In genomic region chr4:99885687-99886086, GRCh38 we compare ENCODE assay signal across 16 cellular contexts. TPM values are rescaled to one million over a fixed set of nuclear protein-coding genes. Genes with fewer than 3 reads are reported as not detected.
DNase-seq lines count a peak whose midpoint lies in the region; ATAC-seq, FAIRE-seq and TF ChIP-seq lines count a peak whose summit lies in the region.
"Had no signal": no experiment of that assay in that cellular context is flagged by ENCODE, and none has a peak within 500 bp of the region (broad histone marks: within the 10 kb centered on the region; RNA-seq: fewer than 3 reads in every experiment).

No MANE protein-coding gene starts in this region.

- intact Hi-C loops in IMR-90 (cut with micrococcal nuclease) (loop anchor here (1.0 to 5.0 kb wide), 2 partner anchors 73 to 324 kb away; no protein-coding TSS in a partner anchor), K562 (cut with micrococcal nuclease) (loop anchor here (1.0 to 5.0 kb wide), 4 partner anchors 64 to 325 kb away; no protein-coding TSS in a partner anchor), posterior vena cava (cut with DNase I) (no loop called here)

- no peak for TF ChIP-seq POLR2A in IMR-90 (IDR thresholded peaks at IDR 0.05; ENCODE audit: low read depth, low read length)
- TF ChIP-seq POLR2A in K562 (conservative IDR thresholded peaks at IDR 0.05), result no peak

- FAIRE-seq in K562 (lab: Jason Lieb, UNC), result no peak
- peak; percentile 24 for FAIRE-seq in islet of Langerhans (lab: Jason Lieb, UNC)
- FAIRE-seq: GM12891 had no signal

- H3K4ac ChIP-seq in IMR-90 (ENCODE audit: low read depth, low read length), result no peak overlapping the region

- no peak overlapping the region for H3K23ac ChIP-seq in IMR-90 (ENCODE audit: low read depth, low read length)

- no peak overlapping the region for H2AK9ac ChIP-seq in IMR-90 (replicated peaks; ENCODE audit: low read depth, low read length, poor library complexity)

- H3K4me2 ChIP-seq in IMR-90 (ENCODE audit: low read depth, low read length) (no peak overlapping the region), K562 (ENCODE audit: insufficient read depth, low read length) (no peak overlapping the region)

- H4K8ac ChIP-seq in IMR-90 (ENCODE audit: low read depth in 2 of 2, low read length in 2 of 2), result no peak overlapping the region

- no peak overlapping the region for H2BK120ac ChIP-seq in IMR-90 (ENCODE audit: low read depth, low read length)

- TF ChIP-seq RAD21 in IMR-90 (IDR thresholded peaks at IDR 0.05; ENCODE audit: low read length), result no peak
- no peak for TF ChIP-seq RAD21 in K562 (CRISPR knock-in tag; conservative IDR thresholded peaks at IDR 0.05 in 1 of 2, IDR thresholded peaks at IDR 0.05 in 1 of 2)

- H3K27me3 ChIP-seq in IMR-90 (ENCODE audit: control insufficient read depth, insufficient read depth, low read length), result no peaks in the 10 kb centered on the region
- no peaks in the 10 kb centered on the region for H3K27me3 ChIP-seq in K562 (ENCODE audit: control insufficient read depth in 2 of 2, insufficient read depth in 2 of 2, low read length in 2 of 2)
- H3K27me3 ChIP-seq: BE2C, Peyer's patch had no signal

- H3K14ac ChIP-seq in IMR-90 (replicated peaks; ENCODE audit: low read depth, low read length), result no peak overlapping the region

- H3K79me2 ChIP-seq in K562 (ENCODE audit: control insufficient read depth, insufficient read depth, low read length), result peaks cover 14% of the 10 kb centered on the region; the same call in 2 of the 3 replicates

- BruUV-seq in IMR-90 (replicated peaks; lab: Mats Ljungman, UMichigan) (no TSS peak), K562 (replicated peaks; lab: Mats Ljungman, UMichigan) (no TSS peak)

- H3K9ac ChIP-seq in IMR-90 (ENCODE audit: low read depth, low read length) (no peak overlapping the region), K562 (ENCODE audit: insufficient read depth in 1 of 2, low read depth in 2 of 2, low read length in 2 of 2) (no peak overlapping the region)

- H3K18ac ChIP-seq in IMR-90 (ENCODE audit: low read depth, low read length), result no peak overlapping the region

- H3K27ac ChIP-seq in IMR-90 (ENCODE audit: insufficient read depth, low read length), result no peak overlapping the region
- H3K27ac ChIP-seq in K562 (ENCODE audit: extremely low read depth, low read depth, low read length), result no peak overlapping the region
- H3K27ac ChIP-seq: Peyer's patch, SK-N-MC had no signal

- H2BK5ac ChIP-seq in IMR-90 (ENCODE audit: low read depth, low read length, poor library complexity, severe bottlenecking), result no peak overlapping the region

- POLR2A ChIA-PET in IMR-90 (lab: Charles Lee; ENCODE audit: unreplicated experiment), result no interaction called here
- POLR2A ChIA-PET in K562 (lab: Yijun Ruan, JAX), result interaction anchor here (1.3 kb wide), 1 partner anchor 10 kb away, joined by 6 read pairs; no protein-coding TSS in a partner anchor

- H3K79me1 ChIP-seq in IMR-90 (ENCODE audit: low read depth in 1 of 2, low read length in 2 of 2), result peaks cover 0 to 19% of the 10 kb centered on the region in 2 experiments; a peak in 3 of 4 replicates

- in situ Hi-C loops in IMR-90 (cut with MboI; ENCODE audit: low sequenced_read_pairs) (loop anchor here (10.0 kb wide), 1 partner anchor 321 kb away; the partner anchor contains the start of gene TRMT10A), K562 (cut with MboI) (no loop called here), GM13977 (cut with MboI; ENCODE audit: low pct_unique_long_range_greater_than_20kb, low sequenced_read_pairs, unreplicated experiment) (loop anchor here (10.0 kb wide), 1 partner anchor 71 kb away; the partner anchor contains the start of gene DAPP1)

- DNase-seq in IMR-90 (no peak), K562 (ENCODE audit: extremely low read depth in 1 of 4, low spot score in 3 of 4) (no peak), posterior vena cava (ENCODE audit: low spot score) (no peak), GM13977 (ENCODE audit: low spot score) (no peak), NOMO-1 (lab: John Stamatoyannopoulos, UW; ENCODE audit: unreplicated experiment in 2 of 2) (no peak)
- DNase-seq: DMS79, NCI-H1092, NCI-H1694 treated with DMSO at 0.1 percent for 48 hours, NCI-H526 treated with DMSO at 0.1 percent for 48 hours, Peyer's patch, SHP77 treated with DMSO at 0.1 percent for 48 hours had no signal

- CTCF ChIA-PET in IMR-90 (lab: Yijun Ruan, JAX), result interaction anchor here (1.0 kb wide), 1 partner anchor 162 kb away, joined by 3 read pairs; no protein-coding TSS in a partner anchor
- CTCF ChIA-PET in K562 (lab: Yijun Ruan, JAX; ENCODE audit: low intra/inter-chr PET ratio), result interaction anchor here (0.5 to 2.3 kb wide), 4 partner anchors 74 to 465 kb away, joined by 3 to 21 read pairs (median 9); no protein-coding TSS in a partner anchor

- H3K9me1 ChIP-seq in IMR-90 (ENCODE audit: insufficient read depth, low read length) (no peaks in the 10 kb centered on the region), K562 (ENCODE audit: control insufficient read depth, insufficient read depth, low read length) (no peaks in the 10 kb centered on the region)

- dilution Hi-C loops in IMR-90 (cut with HindIII; ENCODE audit: low sequenced_read_pairs, unreplicated experiment), result no loop called here

- H2BK20ac ChIP-seq in IMR-90 (ENCODE audit: low read depth, low read length), result no peak overlapping the region

- H2AK5ac ChIP-seq in IMR-90 (ENCODE audit: low read depth, low read length), result no peak overlapping the region

- H2BK15ac ChIP-seq in IMR-90 (ENCODE audit: low read depth, low read length), result no peak overlapping the region

- no peaks in the 10 kb centered on the region for H3K4me1 ChIP-seq in IMR-90 (ENCODE audit: control insufficient read depth, insufficient read depth, low read length)
- no peaks in the 10 kb centered on the region for H3K4me1 ChIP-seq in K562 (replicated peaks in 1 of 2; ENCODE audit: control insufficient read depth in 2 of 2, insufficient read depth in 2 of 2, low read length in 2 of 2)
- H3K4me1 ChIP-seq: BE2C, Peyer's patch had no signal

- H2AFZ ChIP-seq in IMR-90 (replicated peaks; ENCODE audit: low read length, poor library complexity) (no peak overlapping the region), K562 (ENCODE audit: low read depth, low read length) (no peak overlapping the region)

- H3K36me3 ChIP-seq in IMR-90 (ENCODE audit: control insufficient read depth, insufficient read depth, low read length) (peaks cover 10% of the 10 kb centered on the region), K562 (ENCODE audit: control insufficient read depth, insufficient read depth, low read length) (peaks cover 55% of the 10 kb centered on the region)

- peaks cover 4% of the 10 kb centered on the region; the same call in 1 of the 2 replicates for H4K20me1 ChIP-seq in IMR-90 (ENCODE audit: insufficient read depth, low read length)
- no peaks in the 10 kb centered on the region for H4K20me1 ChIP-seq in K562 (replicated peaks; ENCODE audit: control insufficient read depth, insufficient read depth, low read length)

- H4K91ac ChIP-seq in IMR-90 (ENCODE audit: insufficient read depth, low read depth, low read length), result no peak overlapping the region

- H3K4me3 ChIP-seq in IMR-90 (ENCODE audit: insufficient read depth, low read depth, low read length), result no peak overlapping the region
- H3K4me3 ChIP-seq in K562, result no peak overlapping the region
- H3K4me3 ChIP-seq: Peyer's patch, SK-N-MC had no signal

- H4K5ac ChIP-seq in IMR-90 (ENCODE audit: low read depth, low read length), result no peak overlapping the region

- H3K56ac ChIP-seq in IMR-90 (ENCODE audit: extremely low read depth, insufficient read depth, low read length), result no peak overlapping the region

- TF ChIP-seq CTCF in IMR-90 (conservative IDR thresholded peaks at IDR 0.05; ENCODE audit: low read depth, low read length) (no peak), K562 (IDR thresholded peaks at IDR 0.05 in 2 of 3, conservative IDR thresholded peaks at IDR 0.05 in 1 of 3; ENCODE audit: insufficient read depth in 2 of 3, low read depth in 1 of 3, low read length in 3 of 3) (no peak), GM13977 (IDR thresholded peaks at IDR 0.05; ENCODE audit: extremely low read depth, insufficient read depth, missing control alignments) (no peak)

- no peak for TF ChIP-seq EP300 in K562 (IDR thresholded peaks at IDR 0.05; ENCODE audit: low read length)

- H3K9me3 ChIP-seq in IMR-90 (ENCODE audit: control insufficient read depth, insufficient read depth, low read length) (no peaks in the 10 kb centered on the region), K562 (replicated peaks; ENCODE audit: control insufficient read depth, insufficient read depth, low read depth, low read length) (no peaks in the 10 kb centered on the region)
- H3K9me3 ChIP-seq: BE2C, Peyer's patch had no signal

- ATAC-seq in IMR-90 (ENCODE audit: low read depth), result no peak
- ATAC-seq in K562, result no peak
- ATAC-seq in GM21619 (IDR thresholded peaks at IDR 0.05; ENCODE audit: unreplicated experiment), result no peak

TF ChIP-seq in K562, 482 proteins besides CTCF, POLR2A, EP300 and RAD21 (continues in another document):
- TF ChIP-seq GATAD2B (IDR thresholded peaks at IDR 0.05; ENCODE audit: borderline replicate concordance), result no peak
- no peak for TF ChIP-seq ZZZ3 (IDR thresholded peaks at IDR 0.05)
- TF ChIP-seq ZNF239 (CRISPR knock-in tag; IDR thresholded peaks at IDR 0.05), result no peak
- TF ChIP-seq ZNF282 (CRISPR knock-in tag; IDR thresholded peaks at IDR 0.05), result no peak
- TF ChIP-seq LCOR (CRISPR knock-in tag; IDR thresholded peaks at IDR 0.05), result no peak

RNA-seq across cellular contexts. Expression of gene LAMTOR3, which starts 8.5 kb away (rescaled TPM):
- 35.7 and 56.1 TPM in 2 replicates for total RNA-seq in IMR-90 (2012; rRNA removed)
- polyA plus RNA-seq in IMR-90 (2012; rRNA removed), result 22.0 and 28.6 TPM in 2 replicates
- 4.0 and 5.5 TPM in 2 replicates for polyA plus RNA-seq in IMR-90 (2012; cell fraction: cytosol; rRNA removed)
- 1.3 and 17.0 TPM in 2 replicates for polyA plus RNA-seq in IMR-90 (2012; cell fraction: nucleus; rRNA removed; ENCODE audit: low replicate concordance)
- 3.5 and 8.5 TPM in 2 replicates for total RNA-seq in K562 (2011; cell fraction: chromatin; rRNA removed; ENCODE audit: low replicate concordance)
- 2.2 and 2.5 TPM in 2 replicates for total RNA-seq in K562 (2011; cell fraction: nucleolus; rRNA removed)
- 6.6 and 11.1 TPM in 2 replicates for total RNA-seq in K562 (2011; cell fraction: nucleoplasm; rRNA removed)
- total RNA-seq in K562 (2014; rRNA removed), result 17.9 and 22.5 TPM in 2 replicates
- 58.0 and 65.7 TPM in 2 replicates for total RNA-seq in K562 (2014; rRNA removed; fragmentation: Illumina TruSeq; extraction: Trizol)
- total RNA-seq in K562 (2015; rRNA removed; fragmentation: Illumina TruSeq; extraction: Trizol), result 53.0 and 59.4 TPM in 2 replicates
- total RNA-seq in K562 (2021), result 38.4 and 40.1 TPM in 2 replicates
- 61.8 and 85.7 TPM in 2 replicates for polyA plus RNA-seq in K562 (2011; rRNA removed)
- 14.2 and 38.6 TPM in 2 replicates for polyA plus RNA-seq in K562 (2011; cell fraction: cytosol; rRNA removed)
- polyA plus RNA-seq in K562 (2011; cell fraction: nucleus; rRNA removed), result 6.8 and 13.5 TPM in 2 replicates
- polyA plus RNA-seq in K562 (2012), result 36.3 and 50.4 TPM in 2 replicates
- polyA plus RNA-seq in K562 (2014; fragmentation: Illumina TruSeq; extraction: Trizol), result 53.3 and 70.7 TPM in 2 replicates
- polyA plus RNA-seq in K562 (2014; fragmentation: Nextera tagmentation; extraction: Ambion mirVana), result 100 to 1,000 TPM; 136 to 146 TPM
- 38.3 and 41.9 TPM in 2 replicates for polyA plus RNA-seq in K562 (2014; rRNA removed)
- 28.5 and 30.6 TPM in 2 replicates for polyA minus RNA-seq in K562 (2011; rRNA and poly(A)+ RNA removed)
- polyA minus RNA-seq in K562 (2011; cell fraction: cytosol; rRNA and poly(A)+ RNA removed), result 9.2 and 14.9 TPM in 2 replicates
- 2.6 and 4.4 TPM in 2 replicates for polyA minus RNA-seq in K562 (2011; cell fraction: nucleus; rRNA and poly(A)+ RNA removed)
- total RNA-seq in posterior vena cava, result 10 to 100 TPM; 26.1 to 30.6 TPM

Comparison
In these comparisons a context has a peak if more than half of its experiments do, and no peak if none do; other contexts are left out.
1. intact Hi-C loops: an anchor here in IMR-90 (1.0 to 5.0 kb wide) and K562 (1.0 to 5.0 kb wide); none called in posterior vena cava.